ENCODE assay signal across 19 cellular contexts in genomic region chr17:56011406-56012131, GRCh38.
DNase-seq lines count a peak whose midpoint lies in the region; ATAC-seq and TF ChIP-seq lines count a peak whose summit lies in the region.
"Had no signal": no experiment of that assay in that cellular context is flagged by ENCODE, and none has a peak within 500 bp of the region (broad histone marks: within the 10 kb centered on the region; RNA-seq: fewer than 3 reads in every experiment).

No MANE protein-coding gene starts in this region.

- H3K14ac ChIP-seq in neuronal stem cell (ENCODE audit: low read length): peak overlapping the region; percentile 8

- peak; percentile 58 for ATAC-seq in activated CD8-positive, alpha-beta T cell treated with anti-CD3 and anti-CD28 coated beads for 36 hours
- no peak for ATAC-seq in activated CD8-positive, alpha-beta T cell treated with anti-CD3 and anti-CD28 coated beads, Interleukin-2, amount 10 ng/mL, durations not matched to agents 7 days and 5 days
- ATAC-seq: HCT116 had no signal

- H3K79me1 ChIP-seq in neuronal stem cell (ENCODE audit: low read depth, low read length): no peaks in the 10 kb centered on the region

- peaks cover 21% of the 10 kb centered on the region for H3K4me1 Mint-ChIP-seq in activated CD8-positive, alpha-beta T cell treated with anti-CD3 and anti-CD28 coated beads for 36 hours (ENCODE audit: low read depth)
- peaks cover 8% of the 10 kb centered on the region for H3K4me1 Mint-ChIP-seq in activated CD8-positive, alpha-beta T cell treated with anti-CD3 and anti-CD28 coated beads, Interleukin-2, amount 10 ng/mL, durations not matched to agents 7 days and 5 days (ENCODE audit: low read depth)
- H3K4me1 Mint-ChIP-seq: IgD-negative memory B cell had no signal

- POLR2A ChIA-PET in activated CD8-positive, alpha-beta T cell treated with anti-CD3 and anti-CD28 coated beads for 36 hours (lab: Charles Lee): no interaction called here
- POLR2A ChIA-PET in activated CD8-positive, alpha-beta T cell treated with anti-CD3 and anti-CD28 coated beads, Interleukin-2, amount 10 ng/mL, durations not matched to agents 7 days and 5 days (lab: Charles Lee): no interaction called here

- H2BK15ac ChIP-seq in neuronal stem cell (ENCODE audit: low read length): no peak overlapping the region

- H3K9me3 ChIP-seq in neuronal stem cell (replicated peaks in 1 of 2; ENCODE audit: control insufficient read depth in 2 of 2, insufficient read depth in 1 of 2, low read depth in 1 of 2, low read length in 2 of 2): peaks cover 0 to 3% of the 10 kb centered on the region in 2 donors
- H3K9me3 ChIP-seq: Peyer's patch had no signal

- H3K9ac ChIP-seq in neuronal stem cell (ENCODE audit: low read depth, low read length, poor library complexity): no peak overlapping the region

- WGBS in neuronal stem cell (ENCODE audit: extremely low coverage in 2 of 2, insufficient read length in 2 of 2, insufficient replicate concordance in 1 of 2), 2 donors: no CpG with 5 or more reads among the region's 4 CpGs

- no peak overlapping the region for H3K4me2 ChIP-seq in neuronal stem cell (ENCODE audit: insufficient read depth, low read length, poor library complexity, severe bottlenecking)

- no peak overlapping the region for H3K4me3 ChIP-seq in neuronal stem cell (ENCODE audit: low read length in 2 of 2)
- H3K4me3 ChIP-seq: Peyer's patch had no signal

- H3K27ac ChIP-seq in neuronal stem cell (replicated peaks; ENCODE audit: low read length): no peak overlapping the region
- H3K27ac ChIP-seq: HL-60, Peyer's patch had no signal

- CTCF ChIA-PET in activated CD8-positive, alpha-beta T cell treated with anti-CD3 and anti-CD28 coated beads for 36 hours (lab: Charles Lee): no interaction called here
- CTCF ChIA-PET in activated CD8-positive, alpha-beta T cell treated with anti-CD3 and anti-CD28 coated beads, Interleukin-2, amount 10 ng/mL, durations not matched to agents 7 days and 5 days (lab: Charles Lee): no interaction called here

- H3K4me1 ChIP-seq in neuronal stem cell (ENCODE audit: control insufficient read depth in 2 of 2, insufficient read depth in 1 of 2, low read depth in 1 of 2, low read length in 2 of 2): peaks cover 0 to 12% of the 10 kb centered on the region in 2 donors
- H3K4me1 ChIP-seq: Peyer's patch had no signal

- H2BK12ac ChIP-seq in neuronal stem cell (ENCODE audit: low read length): no peak overlapping the region

- intact Hi-C loops in activated CD8-positive, alpha-beta T cell treated with anti-CD3 and anti-CD28 coated beads for 36 hours (cut with micrococcal nuclease): no loop called here

- H3K4ac ChIP-seq in neuronal stem cell (ENCODE audit: low read length): no peak overlapping the region

- peak overlapping the region; percentile 75 for H2AK5ac ChIP-seq in neuronal stem cell (ENCODE audit: low read depth, low read length)

- peak overlapping the region; percentile 86 for H4K8ac ChIP-seq in neuronal stem cell (ENCODE audit: low read depth, low read length)

- peaks cover 7% of the 10 kb centered on the region for H3K9me3 Mint-ChIP-seq in activated CD8-positive, alpha-beta T cell treated with anti-CD3 and anti-CD28 coated beads for 36 hours
- H3K9me3 Mint-ChIP-seq in activated CD8-positive, alpha-beta T cell treated with anti-CD3 and anti-CD28 coated beads, Interleukin-2, amount 10 ng/mL, durations not matched to agents 7 days and 5 days (ENCODE audit: insufficient read depth): peaks cover 4% of the 10 kb centered on the region

- H3K27me3 ChIP-seq in neuronal stem cell (ENCODE audit: control insufficient read depth in 3 of 3, insufficient read depth in 3 of 3, low read depth in 1 of 3, low read length in 3 of 3): no peaks in the 10 kb centered on the region
- H3K27me3 ChIP-seq: Peyer's patch had no signal

- no peak for TF ChIP-seq CTCF in activated CD8-positive, alpha-beta T cell treated with anti-CD3 and anti-CD28 coated beads for 36 hours (IDR thresholded peaks at IDR 0.05)

- H3K4me3 Mint-ChIP-seq in activated CD8-positive, alpha-beta T cell treated with anti-CD3 and anti-CD28 coated beads for 36 hours: no peak overlapping the region
- no peak overlapping the region for H3K4me3 Mint-ChIP-seq in activated CD8-positive, alpha-beta T cell treated with anti-CD3 and anti-CD28 coated beads, Interleukin-2, amount 10 ng/mL, durations not matched to agents 7 days and 5 days
- H3K4me3 Mint-ChIP-seq: IgD-negative memory B cell had no signal

- H3K27ac Mint-ChIP-seq in activated CD8-positive, alpha-beta T cell treated with anti-CD3 and anti-CD28 coated beads for 36 hours: no peak overlapping the region
- no peak overlapping the region for H3K27ac Mint-ChIP-seq in activated CD8-positive, alpha-beta T cell treated with anti-CD3 and anti-CD28 coated beads, Interleukin-2, amount 10 ng/mL, durations not matched to agents 7 days and 5 days
- H3K27ac Mint-ChIP-seq: IgD-negative memory B cell had no signal

- H3K23ac ChIP-seq in neuronal stem cell (ENCODE audit: low read depth, low read length, poor library complexity): no peak overlapping the region

- no peak overlapping the region for H2AFZ ChIP-seq in neuronal stem cell (ENCODE audit: low read length)

- DNase-seq in activated CD8-positive, alpha-beta T cell treated with anti-CD3 and anti-CD28 coated beads for 36 hours: peak; percentile 37
- no peak for DNase-seq in activated CD8-positive, alpha-beta T cell treated with anti-CD3 and anti-CD28 coated beads, Interleukin-2, amount 10 ng/mL, durations not matched to agents 7 days and 5 days
- DNase-seq in stimulated activated CD8-positive, alpha-beta memory T cell treated with anti-CD3 and anti-CD28 coated beads, Interleukin-15, amount 100 ng/mL, for 48 hours (ENCODE audit: low read depth in 2 of 2): peak; percentile 9 to 15
- DNase-seq in stimulated activated CD8-positive, alpha-beta memory T cell treated with anti-CD3 and anti-CD28 coated beads, Interleukin-4, amount 100 ng/mL, for 48 hours: no peak
- DNase-seq in neuronal stem cell (ENCODE audit: low spot score): no peak
- no peak for DNase-seq in effector CD4-positive, alpha-beta T cell
- DNase-seq in NCI-H1417 treated with DMSO at 0.1 percent for 48 hours (lab: John Stamatoyannopoulos, UW): no peak
- DNase-seq: Calu3, NCI-H1048, NCI-H1417, NCI-H1694 treated with DMSO at 0.1 percent for 48 hours, NCI-H2081, NCI-H2227 treated with DMSO at 0.1 percent for 48 hours, NCI-H526 treated with DMSO at 0.1 percent for 48 hours, Peyer's patch, SHP77 treated with DMSO at 0.1 percent for 48 hours had no signal

- peak overlapping the region; percentile 28 for H3K18ac ChIP-seq in neuronal stem cell (ENCODE audit: low read length)

- H3K27me3 Mint-ChIP-seq in activated CD8-positive, alpha-beta T cell treated with anti-CD3 and anti-CD28 coated beads for 36 hours: no peaks in the 10 kb centered on the region
- H3K27me3 Mint-ChIP-seq in activated CD8-positive, alpha-beta T cell treated with anti-CD3 and anti-CD28 coated beads, Interleukin-2, amount 10 ng/mL, durations not matched to agents 7 days and 5 days (ENCODE audit: low read depth): peaks cover 2% of the 10 kb centered on the region

- H2BK5ac ChIP-seq in neuronal stem cell (ENCODE audit: low read length): no peak overlapping the region

- H3K36me3 ChIP-seq in neuronal stem cell (replicated peaks in 1 of 2; ENCODE audit: control insufficient read depth in 2 of 2, insufficient read depth in 2 of 2, low read length in 2 of 2): no peaks in the 10 kb centered on the region
- H3K36me3 ChIP-seq: Peyer's patch had no signal

- peaks cover 2% of the 10 kb centered on the region for H3K36me3 Mint-ChIP-seq in activated CD8-positive, alpha-beta T cell treated with anti-CD3 and anti-CD28 coated beads for 36 hours (ENCODE audit: low read depth)
- no peaks in the 10 kb centered on the region for H3K36me3 Mint-ChIP-seq in activated CD8-positive, alpha-beta T cell treated with anti-CD3 and anti-CD28 coated beads, Interleukin-2, amount 10 ng/mL, durations not matched to agents 7 days and 5 days (ENCODE audit: low read depth)
- H3K36me3 Mint-ChIP-seq: IgD-negative memory B cell had no signal

- H2BK120ac ChIP-seq in neuronal stem cell (ENCODE audit: low read depth, low read length): no peak overlapping the region

- no peak overlapping the region for H4K91ac ChIP-seq in neuronal stem cell (ENCODE audit: low read depth, low read length, poor library complexity)

Comparison
In these comparisons a context has a peak if more than half of its experiments do, and no peak if none do; other contexts are left out.
1. DNase-seq: peak in activated CD8-positive, alpha-beta T cell treated with anti-CD3 and anti-CD28 coated beads for 36 hours (single experiment) and stimulated activated CD8-positive, alpha-beta memory T cell treated with anti-CD3 and anti-CD28 coated beads, Interleukin-15, amount 100 ng/mL, for 48 hours (2 of 2); none in activated CD8-positive, alpha-beta T cell treated with anti-CD3 and anti-CD28 coated beads, Interleukin-2, amount 10 ng/mL, durations not matched to agents 7 days and 5 days (single experiment), stimulated activated CD8-positive, alpha-beta memory T cell treated with anti-CD3 and anti-CD28 coated beads, Interleukin-4, amount 100 ng/mL, for 48 hours (single experiment), neuronal stem cell (single experiment), effector CD4-positive, alpha-beta T cell (single experiment) and NCI-H1417 treated with DMSO at 0.1 percent for 48 hours (single experiment).